Comparison of ENCODE assay signal across 8 cellular contexts in genomic region chr14:31945074-31945613, GRCh38.
A peak's percentile ranks its signal among the peaks of the same experiment; 100 is the strongest.
DNase-seq lines count a peak whose midpoint lies in the region; ATAC-seq and TF ChIP-seq lines count a peak whose summit lies in the region.

No MANE protein-coding gene starts in this region.

- peak overlapping the region; percentile 24 for H3K27ac Mint-ChIP-seq in activated T-cell treated with anti-CD3 and anti-CD28 coated beads, Interleukin-2, amount 50 U/mL, for 24 hours
- H3K27ac Mint-ChIP-seq in activated B cell treated with CpG ODN at 0.5 μM for 24 hours (peak overlapping the region; percentile 36), natural killer cell (no peak overlapping the region)

- no peak overlapping the region for H3K27ac ChIP-seq in psoas muscle

- H3K36me3 Mint-ChIP-seq in activated T-cell treated with anti-CD3 and anti-CD28 coated beads, Interleukin-2, amount 50 U/mL, for 24 hours (ENCODE audit: low read depth), result no peaks in the 10 kb centered on the region
- H3K36me3 Mint-ChIP-seq in activated B cell treated with CpG ODN at 0.5 μM for 24 hours (ENCODE audit: low read depth) (no peaks in the 10 kb centered on the region), natural killer cell (no peaks in the 10 kb centered on the region)

- H3K36me3 ChIP-seq in psoas muscle (ENCODE audit: insufficient read depth in 1 of 2, low read depth in 1 of 2), result no peaks in the 10 kb centered on the region

- peaks cover 3% of the 10 kb centered on the region for H3K4me1 ChIP-seq in psoas muscle

- ATAC-seq in HG03139 (IDR thresholded peaks at IDR 0.05; ENCODE audit: unreplicated experiment) (peak; percentile 62), activated B cell treated with CpG ODN at 0.5 μM for 24 hours (ENCODE audit: low read depth) (peak; percentile 89), psoas muscle (no peak), natural killer cell (no peak)
- ATAC-seq in stimulated activated naive CD8-positive, alpha-beta T cell treated with anti-CD3 and anti-CD28 coated beads, Interleukin-15, Interleukin-2, amounts not matched to agents 100 U/mL and 50 U/mL, for 24 hours, result peak; percentile 20

- H3K4me1 Mint-ChIP-seq in activated T-cell treated with anti-CD3 and anti-CD28 coated beads, Interleukin-2, amount 50 U/mL, for 24 hours (ENCODE audit: low read depth), result peaks cover 22% of the 10 kb centered on the region
- H3K4me1 Mint-ChIP-seq in activated B cell treated with CpG ODN at 0.5 μM for 24 hours (peaks cover 38% of the 10 kb centered on the region), natural killer cell (no peaks in the 10 kb centered on the region)

- no peak overlapping the region for H3K4me3 ChIP-seq in psoas muscle

- DNase-seq in activated T-cell treated with anti-CD3 and anti-CD28 coated beads, Interleukin-2, amount 50 U/mL, for 24 hours, result no peak
- no peak for DNase-seq in activated T-cell treated with anti-CD3 and anti-CD28 coated beads, Interleukin-2, amount 50 U/mL, for 48 hours
- peak; percentile 16 for DNase-seq in activated B cell treated with CpG ODN at 0.5 μM for 24 hours
- DNase-seq in stimulated activated naive CD8-positive, alpha-beta T cell treated with anti-CD3 and anti-CD28 coated beads, Interleukin-15, Interleukin-2, amounts not matched to agents 100 U/mL and 50 U/mL, for 24 hours, result no peak
- DNase-seq in UCSD-AML1 (lab: John Stamatoyannopoulos, UW; ENCODE audit: unreplicated experiment), result no peak
- DNase-seq in psoas muscle, result no peak
- no peak for DNase-seq in natural killer cell

- no peaks in the 10 kb centered on the region for H3K27me3 Mint-ChIP-seq in activated T-cell treated with anti-CD3 and anti-CD28 coated beads, Interleukin-2, amount 50 U/mL, for 24 hours
- no peaks in the 10 kb centered on the region for H3K27me3 Mint-ChIP-seq in activated B cell treated with CpG ODN at 0.5 μM for 24 hours
- H3K27me3 Mint-ChIP-seq in natural killer cell (ENCODE audit: low read depth in 2 of 2), result peaks cover 2 to 5% of the 10 kb centered on the region in 2 donors

- CTCF ChIA-PET in activated B cell treated with CpG ODN at 0.5 μM for 24 hours (lab: Charles Lee), result interaction anchor here (1.7 kb wide), 1 partner anchor 18 kb away, joined by 5 read pairs; no protein-coding TSS in a partner anchor

- H3K9me3 ChIP-seq in psoas muscle, result no peaks in the 10 kb centered on the region

- no peaks in the 10 kb centered on the region for H3K9me3 Mint-ChIP-seq in activated T-cell treated with anti-CD3 and anti-CD28 coated beads, Interleukin-2, amount 50 U/mL, for 24 hours
- H3K9me3 Mint-ChIP-seq in activated B cell treated with CpG ODN at 0.5 μM for 24 hours (no peaks in the 10 kb centered on the region), natural killer cell (no peaks in the 10 kb centered on the region)

- intact Hi-C loops in activated B cell treated with CpG ODN at 0.5 μM for 24 hours (cut with micrococcal nuclease) (no loop called here), psoas muscle (cut with DNase I) (no loop called here), natural killer cell (cut with micrococcal nuclease) (no loop called here)

- no peak overlapping the region for H3K4me3 Mint-ChIP-seq in activated T-cell treated with anti-CD3 and anti-CD28 coated beads, Interleukin-2, amount 50 U/mL, for 24 hours
- peak overlapping the region; percentile 33 for H3K4me3 Mint-ChIP-seq in activated B cell treated with CpG ODN at 0.5 μM for 24 hours
- no peak overlapping the region for H3K4me3 Mint-ChIP-seq in natural killer cell

- POLR2A ChIA-PET in activated B cell treated with CpG ODN at 0.5 μM for 24 hours (lab: Charles Lee), result interaction anchor here (0.7 kb wide), 1 partner anchor 20 kb away, joined by 3 read pairs; no protein-coding TSS in a partner anchor

- H3K27me3 ChIP-seq in psoas muscle (ENCODE audit: insufficient read depth in 3 of 3, low read length in 2 of 3), result no peaks in the 10 kb centered on the region

- WGBS in psoas muscle, 3 donors, result 52 to 67% (median 60%) methylated on average over 3 of the region's 3 CpGs

- TF ChIP-seq CTCF in activated B cell treated with CpG ODN at 0.5 μM for 24 hours (IDR thresholded peaks at IDR 0.05) (no peak), psoas muscle (IDR thresholded peaks at IDR 0.05) (no peak), natural killer cell (IDR thresholded peaks at IDR 0.05) (no peak)

Comparison
In these comparisons a context has a peak if more than half of its experiments do, and no peak if none do; other contexts are left out.
1. H3K27ac Mint-ChIP-seq: peak in activated T-cell treated with anti-CD3 and anti-CD28 coated beads, Interleukin-2, amount 50 U/mL, for 24 hours (single experiment) and activated B cell treated with CpG ODN at 0.5 μM for 24 hours (single experiment); none in natural killer cell (0 of 2).
2. ATAC-seq: peak in HG03139 (single experiment), activated B cell treated with CpG ODN at 0.5 μM for 24 hours (single experiment) and stimulated activated naive CD8-positive, alpha-beta T cell treated with anti-CD3 and anti-CD28 coated beads, Interleukin-15, Interleukin-2, amounts not matched to agents 100 U/mL and 50 U/mL, for 24 hours (single experiment); none in psoas muscle (0 of 4) and natural killer cell (0 of 3).